Comparison of ENCODE assay signal across 13 cellular contexts in genomic region chr4:100174985-100175383, GRCh38. TPM values are rescaled to one million over a fixed set of nuclear protein-coding genes. Genes with fewer than 3 reads are reported as not detected.
DNase-seq lines count a peak whose midpoint lies in the region; ATAC-seq, FAIRE-seq and TF ChIP-seq lines count a peak whose summit lies in the region.
"Had no signal": no experiment of that assay in that cellular context is flagged by ENCODE, and none has a peak within 500 bp of the region (broad histone marks: within the 10 kb centered on the region; RNA-seq: fewer than 3 reads in every experiment).

No MANE protein-coding gene starts in this region.

- H3K27ac Mint-ChIP-seq in WTC11 (no peak overlapping the region), endodermal cell (no peak overlapping the region)
- H3K27ac Mint-ChIP-seq: CD14-positive monocyte; CD8-positive, alpha-beta memory T cell had no signal

- H3K27me3 Mint-ChIP-seq in WTC11 (ENCODE audit: low read depth): no peaks in the 10 kb centered on the region
- no peaks in the 10 kb centered on the region for H3K27me3 Mint-ChIP-seq in endodermal cell (ENCODE audit: insufficient read depth)
- H3K27me3 Mint-ChIP-seq: CD8-positive, alpha-beta memory T cell had no signal

- H3K27me3 ChIP-seq in endodermal cell (ENCODE audit: control insufficient read depth, insufficient read depth, low read length, poor library complexity, severe bottlenecking): no peaks in the 10 kb centered on the region

- WGBS in endodermal cell (ENCODE audit: insufficient coverage in 1 of 2, insufficient read length in 1 of 2), 2 experiments: 85% methylated on average over 3 of the region's 3 CpGs; no CpG with 5 or more reads in 1 of the 2 experiments

- CTCF ChIA-PET in WTC11 (lab: Charles Lee): interaction anchor here (0.6 kb wide), 1 partner anchor 82 kb away, joined by 4 read pairs; no protein-coding TSS in a partner anchor

- POLR2A ChIA-PET in WTC11 (lab: Charles Lee): no interaction called here

- no peaks in the 10 kb centered on the region for H3K36me3 Mint-ChIP-seq in WTC11
- H3K36me3 Mint-ChIP-seq in endodermal cell (ENCODE audit: low read depth): no peaks in the 10 kb centered on the region
- H3K36me3 Mint-ChIP-seq: CD14-positive monocyte; CD8-positive, alpha-beta memory T cell had no signal

- H3K36me3 ChIP-seq in endodermal cell (ENCODE audit: control insufficient read depth, insufficient read depth, low read length) (no peaks in the 10 kb centered on the region), kidney (ENCODE audit: control insufficient read depth in 1 of 2, insufficient read depth in 2 of 2, low read length in 2 of 2) (no peaks in the 10 kb centered on the region)

- H3K9me3 ChIP-seq in endodermal cell (ENCODE audit: control insufficient read depth, low read length): no peaks in the 10 kb centered on the region
- H3K9me3 ChIP-seq in kidney (ENCODE audit: control insufficient read depth in 1 of 2, low read length in 2 of 2): no peaks in the 10 kb centered on the region
- H3K9me3 ChIP-seq: Caco-2 had no signal

- no peak overlapping the region for H3K9ac ChIP-seq in endodermal cell (ENCODE audit: extremely low read depth, low read length, poor library complexity, severe bottlenecking)
- no peak overlapping the region for H3K9ac ChIP-seq in kidney (ENCODE audit: low read length in 2 of 2)

- ATAC-seq in WTC11: peak; percentile 58
- ATAC-seq: HCT116 had no signal

- no peaks in the 10 kb centered on the region for H3K4me1 ChIP-seq in endodermal cell (ENCODE audit: control insufficient read depth, insufficient read depth, low read length)
- H3K4me1 ChIP-seq in kidney (ENCODE audit: control insufficient read depth in 1 of 2, insufficient read depth in 1 of 2, low read depth in 1 of 2, low read length in 2 of 2): no peaks in the 10 kb centered on the region
- H3K4me1 ChIP-seq: Caco-2 had no signal

- no peak for DNase-seq in WTC11 (ENCODE audit: low spot score)
- DNase-seq in endodermal cell: no peak
- DNase-seq in kidney: peak; percentile 22
- DNase-seq in Kasumi-1 (lab: John Stamatoyannopoulos, UW): no peak
- DNase-seq in OCI-M2 (lab: John Stamatoyannopoulos, UW; ENCODE audit: unreplicated experiment): no peak
- DNase-seq in NCI-H2171 treated with DMSO at 0.1 percent for 48 hours (lab: John Stamatoyannopoulos, UW): no peak
- DNase-seq: Caco-2; CD8-positive, alpha-beta memory T cell; GF-D8 had no signal

- no peaks in the 10 kb centered on the region for H3K4me1 Mint-ChIP-seq in WTC11
- H3K4me1 Mint-ChIP-seq in endodermal cell: no peaks in the 10 kb centered on the region
- H3K4me1 Mint-ChIP-seq: CD14-positive monocyte had no signal

- H3K27ac ChIP-seq in endodermal cell (ENCODE audit: low read depth, low read length) (no peak overlapping the region), kidney (ENCODE audit: low read depth in 2 of 2, low read length in 2 of 2) (no peak overlapping the region)

- H3K4me3 ChIP-seq in endodermal cell (ENCODE audit: low read length): no peak overlapping the region
- no peak overlapping the region for H3K4me3 ChIP-seq in kidney (ENCODE audit: low read length in 2 of 2)

- TF ChIP-seq CTCF in WTC11 (IDR thresholded peaks at IDR 0.05): no peak
- peak; percentile 37 for TF ChIP-seq CTCF in endodermal cell (conservative IDR thresholded peaks at IDR 0.05)
- TF ChIP-seq CTCF in kidney (IDR thresholded peaks at IDR 0.05; ENCODE audit: borderline replicate concordance, extremely low read depth, insufficient read depth): no peak

- no peak for FAIRE-seq in kidney (lab: Jason Lieb, UNC)
- FAIRE-seq: GM19239, H54 had no signal

- no peak overlapping the region for H3K4me3 Mint-ChIP-seq in WTC11
- no peak overlapping the region for H3K4me3 Mint-ChIP-seq in endodermal cell
- H3K4me3 Mint-ChIP-seq: CD14-positive monocyte; CD8-positive, alpha-beta memory T cell had no signal

- intact Hi-C loops in kidney (cut with DNase I): no loop called here

- peaks cover 10% of the 10 kb centered on the region for H3K9me3 Mint-ChIP-seq in WTC11
- H3K9me3 Mint-ChIP-seq in endodermal cell: no peaks in the 10 kb centered on the region
- H3K9me3 Mint-ChIP-seq: CD8-positive, alpha-beta memory T cell had no signal

TF ChIP-seq in WTC11, 78 proteins besides CTCF, POLR2A, EP300 and RAD21:
- TF ChIP-seq ZBTB21 (CRISPR knock-in tag; IDR thresholded peaks at IDR 0.05; ENCODE audit: borderline replicate concordance) (no peak), AFF4 (CRISPR knock-in tag; IDR thresholded peaks at IDR 0.05; ENCODE audit: borderline replicate concordance) (no peak), FOXJ3 (CRISPR knock-in tag; IDR thresholded peaks at IDR 0.05; ENCODE audit: borderline replicate concordance) (no peak), ZNF121 (CRISPR knock-in tag; IDR thresholded peaks at IDR 0.05) (no peak), TEAD1 (CRISPR knock-in tag; IDR thresholded peaks at IDR 0.05) (no peak), ZNF671 (CRISPR knock-in tag; IDR thresholded peaks at IDR 0.05) (no peak), ZNF219 (CRISPR knock-in tag; IDR thresholded peaks at IDR 0.05; ENCODE audit: borderline replicate concordance) (no peak), GTF2I (CRISPR knock-in tag; conservative IDR thresholded peaks at IDR 0.05) (no peak), TP53 (CRISPR knock-in tag; IDR thresholded peaks at IDR 0.05) (no peak), MXD4 (CRISPR knock-in tag; IDR thresholded peaks at IDR 0.05; ENCODE audit: borderline replicate concordance) (no peak), ZMAT4 (CRISPR knock-in tag; IDR thresholded peaks at IDR 0.05) (no peak), MYBL2 (CRISPR knock-in tag; IDR thresholded peaks at IDR 0.05) (no peak), CBFB (CRISPR knock-in tag; IDR thresholded peaks at IDR 0.05; ENCODE audit: low read depth) (no peak), FOXK1 (CRISPR knock-in tag; IDR thresholded peaks at IDR 0.05) (no peak)

RNA-seq across cellular contexts. Expression of gene DDIT4L, which starts 15.3 kb away (rescaled TPM):
- total RNA-seq in WTC11 (2021): 3.8 to 4.9 TPM (median 4.3 TPM) in 3 replicates
- total RNA-seq in endodermal cell: 10 to 100 TPM; 10.8 to 19.7 TPM
- 5.1 TPM for polyA plus RNA-seq in endodermal cell (2013, experiment 1 of 2)
- 5.3 TPM for polyA plus RNA-seq in endodermal cell (2013, experiment 2 of 2)
- 6.1 TPM for total RNA-seq in kidney
- 15.2 TPM for polyA plus RNA-seq in kidney (ENCODE audit: insufficient read depth, low read depth, low replicate concordance)
- total RNA-seq: CD8-positive, alpha-beta memory T cell had no signal
